ENCODE assay signal across 1 cellular context in the genomic region with DNA sequence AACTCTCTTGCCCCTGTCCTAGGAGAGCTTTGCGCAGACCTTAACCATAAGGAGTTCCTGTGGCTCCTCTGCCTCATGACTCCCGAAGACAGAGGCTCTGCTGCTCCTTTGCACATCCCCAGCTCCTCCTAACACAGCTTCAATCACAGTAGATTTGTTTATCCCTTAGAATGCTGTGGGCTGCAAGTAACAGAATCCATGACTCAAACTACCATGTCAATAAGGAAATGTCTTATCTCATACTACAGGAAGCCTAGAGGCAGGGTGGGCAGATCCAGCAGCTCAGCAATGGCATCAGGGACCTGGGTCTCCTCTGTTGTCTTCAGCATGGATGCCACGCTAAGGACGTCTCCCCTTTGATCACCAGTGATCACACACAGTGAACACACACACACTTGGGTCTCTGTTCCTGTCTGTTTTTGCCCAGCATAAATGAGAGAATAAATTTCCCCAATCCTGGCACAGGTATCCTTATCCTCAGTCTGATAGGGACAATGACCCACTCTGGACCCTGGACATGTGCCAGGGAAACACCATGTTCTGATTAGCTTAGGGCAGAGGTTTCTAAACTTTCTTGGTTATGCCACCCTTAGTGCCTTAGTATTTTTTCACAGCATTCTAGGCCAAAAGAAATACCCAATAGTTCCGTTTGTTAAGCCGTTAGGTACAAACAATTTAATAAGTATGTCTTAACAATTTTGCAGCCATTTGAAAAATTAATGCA.
TF ChIP-seq lines count a peak whose summit lies in the region.

No MANE protein-coding gene starts in this region.

TF ChIP-seq in K562, 482 proteins besides CTCF, POLR2A, EP300 and RAD21 (continued from another document):
- TF ChIP-seq JUND (IDR thresholded peaks at IDR 0.05; ENCODE audit: borderline replicate concordance, low read depth, low read length) (peak; percentile 31; the same call in 1 of the 2 replicates), JUND (tag; IDR thresholded peaks at IDR 0.05; ENCODE audit: borderline replicate concordance, low read depth, low read length) (peak; percentile 47; the same call in 1 of the 3 replicates), PCBP2 (IDR thresholded peaks at IDR 0.05; ENCODE audit: low read depth, low read length, poor library complexity, severe bottlenecking) (no peak), ZNF316 (IDR thresholded peaks at IDR 0.05) (no peak)
